11 cellular contexts compared by ENCODE assay signal in genomic region chr4:68904786-68905185, GRCh38. TPM values are rescaled to one million over a fixed set of nuclear protein-coding genes. Genes with fewer than 3 reads are reported as not detected.
DNase-seq lines count a peak whose midpoint lies in the region; ATAC-seq and TF ChIP-seq lines count a peak whose summit lies in the region.
"Had no signal": no experiment of that assay in that cellular context is flagged by ENCODE, and none has a peak within 500 bp of the region (broad histone marks: within the 10 kb centered on the region; RNA-seq: fewer than 3 reads in every experiment).

No MANE protein-coding gene starts in this region.

- ATAC-seq in HG02571 (IDR thresholded peaks at IDR 0.05; ENCODE audit: unreplicated experiment) (peak; percentile 66), PC-3 (peak; percentile 52), HG02884 (IDR thresholded peaks at IDR 0.05; ENCODE audit: unreplicated experiment) (no peak)

- H3K9me3 ChIP-seq in PC-3 (ENCODE audit: low read length): no peaks in the 10 kb centered on the region
- H3K9me3 ChIP-seq: ascending aorta had no signal

- H2AFZ ChIP-seq in PC-3 (ENCODE audit: low read length): peak overlapping the region; percentile 49

- H3K36me3 Mint-ChIP-seq in activated T-helper 1 cell treated with anti-CD3 and anti-CD28 coated beads, Interleukin-12 subunit alpha, Interleukin-12 subunit beta, Interleukin-2, Interleukin-4 antibody, amounts not matched to agents 30 ng/mL and 10 ng/mL and 1 ng/mL, durations not matched to agents 14 hours and 24 hours and 36 hours (ENCODE audit: low read depth): no peaks in the 10 kb centered on the region

- no peaks in the 10 kb centered on the region for H3K9me3 Mint-ChIP-seq in activated T-helper 1 cell treated with anti-CD3 and anti-CD28 coated beads, Interleukin-12 subunit alpha, Interleukin-12 subunit beta, Interleukin-2, Interleukin-4 antibody, amounts not matched to agents 30 ng/mL and 10 ng/mL and 1 ng/mL, durations not matched to agents 14 hours and 24 hours and 36 hours

- POLR2A ChIA-PET in PC-3 (lab: Charles Lee; ENCODE audit: unreplicated experiment): no interaction called here

- peak overlapping the region; percentile 80 for H3K4me2 ChIP-seq in PC-3 (ENCODE audit: low read length)

- H3K4me1 Mint-ChIP-seq in activated T-helper 1 cell treated with anti-CD3 and anti-CD28 coated beads, Interleukin-12 subunit alpha, Interleukin-12 subunit beta, Interleukin-2, Interleukin-4 antibody, amounts not matched to agents 30 ng/mL and 10 ng/mL and 1 ng/mL, durations not matched to agents 14 hours and 24 hours and 36 hours (ENCODE audit: low read depth): no peaks in the 10 kb centered on the region

- no peaks in the 10 kb centered on the region for H3K79me2 ChIP-seq in PC-3 (ENCODE audit: low read length)

- no peak overlapping the region for H3K27ac ChIP-seq in PC-3 (ENCODE audit: low read length)
- H3K27ac ChIP-seq: ascending aorta had no signal

- H3K4me3 Mint-ChIP-seq in activated T-helper 1 cell treated with anti-CD3 and anti-CD28 coated beads, Interleukin-12 subunit alpha, Interleukin-12 subunit beta, Interleukin-2, Interleukin-4 antibody, amounts not matched to agents 30 ng/mL and 10 ng/mL and 1 ng/mL, durations not matched to agents 14 hours and 24 hours and 36 hours: no peak overlapping the region

- H3K9me2 ChIP-seq in PC-3 (replicated peaks; ENCODE audit: low read length): no peaks in the 10 kb centered on the region

- H4K20me1 ChIP-seq in PC-3 (ENCODE audit: low read length): no peaks in the 10 kb centered on the region

- H3K27me3 Mint-ChIP-seq in activated T-helper 1 cell treated with anti-CD3 and anti-CD28 coated beads, Interleukin-12 subunit alpha, Interleukin-12 subunit beta, Interleukin-2, Interleukin-4 antibody, amounts not matched to agents 30 ng/mL and 10 ng/mL and 1 ng/mL, durations not matched to agents 14 hours and 24 hours and 36 hours (ENCODE audit: insufficient read depth): no peaks in the 10 kb centered on the region

- peaks cover 20% of the 10 kb centered on the region for H3K4me1 ChIP-seq in PC-3 (ENCODE audit: insufficient read depth, low read length)
- H3K4me1 ChIP-seq: ascending aorta had no signal

- CTCF ChIA-PET in PC-3 (lab: Charles Lee): interaction anchor here (0.5 kb wide), 1 partner anchor 1158 kb away, joined by 3 read pairs; no protein-coding TSS in a partner anchor

- no TSS peak for BruUV-seq in PC-3 (replicated peaks; lab: Mats Ljungman, UMichigan)

- TF ChIP-seq CTCF in PC-3 (conservative IDR thresholded peaks at IDR 0.05; ENCODE audit: low read depth, low read length): peak; percentile 60

- no peaks in the 10 kb centered on the region for H3F3A ChIP-seq in PC-3 (ENCODE audit: low read length, unreplicated experiment)

- H3K4me3 ChIP-seq in PC-3 (ENCODE audit: low read length): no peak overlapping the region
- H3K4me3 ChIP-seq: ascending aorta had no signal

- H3K36me3 ChIP-seq in PC-3 (ENCODE audit: low read depth, low read length): no peaks in the 10 kb centered on the region
- H3K36me3 ChIP-seq: ascending aorta had no signal

- no peaks in the 10 kb centered on the region for H3K27me3 ChIP-seq in PC-3 (ENCODE audit: low read length)
- H3K27me3 ChIP-seq: ascending aorta had no signal

- intact Hi-C loops in PC-3 (cut with micrococcal nuclease): loop anchor here (5.0 to 10.0 kb wide), 3 partner anchors 160 to 407 kb away; no protein-coding TSS in a partner anchor
- intact Hi-C loops in activated T-helper 1 cell treated with anti-CD3 and anti-CD28 coated beads, Interleukin-12 subunit alpha, Interleukin-12 subunit beta, Interleukin-2, Interleukin-4 antibody, amounts not matched to agents 30 ng/mL and 10 ng/mL and 1 ng/mL, durations not matched to agents 14 hours and 24 hours and 36 hours (cut with micrococcal nuclease): no loop called here

- no peak overlapping the region for H3K27ac Mint-ChIP-seq in activated T-helper 1 cell treated with anti-CD3 and anti-CD28 coated beads, Interleukin-12 subunit alpha, Interleukin-12 subunit beta, Interleukin-2, Interleukin-4 antibody, amounts not matched to agents 30 ng/mL and 10 ng/mL and 1 ng/mL, durations not matched to agents 14 hours and 24 hours and 36 hours

- DNase-seq in DMS53 (lab: John Stamatoyannopoulos, UW) (peak; percentile 66), PC-3 (peak; percentile 39), kidney tubule cell (ENCODE audit: low spot score) (peak; percentile 53), ecto neural progenitor cell (ENCODE audit: low spot score) (no peak), DMS114 treated with DMSO at 0.1 percent for 48 hours (lab: John Stamatoyannopoulos, UW; ENCODE audit: unreplicated experiment) (no peak)
- no peak for DNase-seq in activated T-helper 1 cell treated with anti-CD3 and anti-CD28 coated beads, Interleukin-12 subunit alpha, Interleukin-12 subunit beta, Interleukin-2, Interleukin-4 antibody, amounts not matched to agents 30 ng/mL and 10 ng/mL and 1 ng/mL, durations not matched to agents 14 hours and 24 hours and 36 hours (ENCODE audit: low spot score)
- DNase-seq: NCI-H446 had no signal

- H3K9ac ChIP-seq in PC-3 (ENCODE audit: low read length): no peak overlapping the region

RNA-seq across cellular contexts. Expression of gene UGT2A3, which starts 46.8 kb away (rescaled TPM):
- total RNA-seq in PC-3 (2014; rRNA removed): not detected in 2 replicates
- not detected in 2 replicates for total RNA-seq in activated T-helper 1 cell treated with anti-CD3 and anti-CD28 coated beads, Interleukin-12 subunit alpha, Interleukin-12 subunit beta, Interleukin-2, Interleukin-4 antibody, amounts not matched to agents 30 ng/mL and 10 ng/mL and 1 ng/mL, durations not matched to agents 14 hours and 24 hours and 36 hours
- total RNA-seq: ascending aorta, pulmonary artery endothelial cell had no signal

Comparison
In these comparisons a context has a peak if more than half of its experiments do, and no peak if none do; other contexts are left out.
1. DNase-seq: peak in DMS53 (single experiment), PC-3 (single experiment) and kidney tubule cell (single experiment); none in ecto neural progenitor cell (single experiment), activated T-helper 1 cell treated with anti-CD3 and anti-CD28 coated beads, Interleukin-12 subunit alpha, Interleukin-12 subunit beta, Interleukin-2, Interleukin-4 antibody, amounts not matched to agents 30 ng/mL and 10 ng/mL and 1 ng/mL, durations not matched to agents 14 hours and 24 hours and 36 hours (single experiment) and DMS114 treated with DMSO at 0.1 percent for 48 hours (single experiment).